ENCODE assay signal across 1 cellular context in genomic region chr2:152335016-152335850, GRCh38.
TF ChIP-seq lines count a peak whose summit lies in the region.

FMNL2 (plus strand) TSS chr2:152335174.

TF ChIP-seq in HepG2, 621 proteins besides CTCF, POLR2A, EP300 and RAD21 (continued from another document and continues in another):
- peak; percentile 95 for TF ChIP-seq ARID4A (CRISPR knock-in tag; IDR thresholded peaks at IDR 0.05; ENCODE audit: borderline replicate concordance)
- no peak for TF ChIP-seq XBP1 (CRISPR knock-in tag; IDR thresholded peaks at IDR 0.05)
- peak; percentile 79 for TF ChIP-seq ZNF800 (CRISPR knock-in tag; IDR thresholded peaks at IDR 0.05)
- no peak for TF ChIP-seq HNF1A (IDR thresholded peaks at IDR 0.05; ENCODE audit: low read depth)
- TF ChIP-seq HNF1A (CRISPR knock-in tag; IDR thresholded peaks at IDR 0.05; ENCODE audit: borderline replicate concordance) = peak; percentile 69; the same call in 1 of the 2 replicates
- no peak; the same call in 1 of the 2 replicates for TF ChIP-seq TARDBP (CRISPR knock-in tag; IDR thresholded peaks at IDR 0.05)
- TF ChIP-seq NCOA5 (CRISPR knock-in tag; IDR thresholded peaks at IDR 0.05) = no peak
- TF ChIP-seq HOXA5 (CRISPR knock-in tag; IDR thresholded peaks at IDR 0.05) = peak; percentile 96
- TF ChIP-seq GRHL1 (CRISPR knock-in tag; conservative IDR thresholded peaks at IDR 0.05) = no peak
- no peak for TF ChIP-seq MAF1 (CRISPR knock-in tag; IDR thresholded peaks at IDR 0.05; ENCODE audit: borderline replicate concordance)
- TF ChIP-seq RBFOX2 (IDR thresholded peaks at IDR 0.05; ENCODE audit: low read depth, low read length) = peak; percentile 90
- peak; percentile 55 for TF ChIP-seq RARA (CRISPR knock-in tag; IDR thresholded peaks at IDR 0.05)
- peak; percentile 97 for TF ChIP-seq ZSCAN31 (CRISPR knock-in tag; IDR thresholded peaks at IDR 0.05; ENCODE audit: low read depth)
- TF ChIP-seq GTF2F1 (IDR thresholded peaks at IDR 0.05; ENCODE audit: low read length) = peak; percentile 61; the same call in 1 of the 2 replicates
- TF ChIP-seq HNRNPH1 (optimal IDR thresholded peaks at IDR 0.05; ENCODE audit: low read depth, low read length) = no peak
- no peak for TF ChIP-seq AGO1 (IDR thresholded peaks at IDR 0.05; ENCODE audit: low read depth, low read length, poor library complexity, severe bottlenecking)
- peak; percentile 92; the same call in 1 of the 2 replicates for TF ChIP-seq ZNF414 (CRISPR knock-in tag; IDR thresholded peaks at IDR 0.05)
- peak; percentile 93; the same call in 1 of the 2 replicates for TF ChIP-seq ZNF275 (CRISPR knock-in tag; IDR thresholded peaks at IDR 0.05; ENCODE audit: borderline replicate concordance)
- 0 out of 2 replicates have a peak, but pooled peaks have one; percentile 10 for TF ChIP-seq TCF7 (IDR thresholded peaks at IDR 0.05; ENCODE audit: low read depth)
- TF ChIP-seq KLF9 (CRISPR knock-in tag; IDR thresholded peaks at IDR 0.05; ENCODE audit: low read depth) = peak; percentile 86; the same call in 1 of the 2 replicates
- no peak for TF ChIP-seq TIGD3 (CRISPR knock-in tag; IDR thresholded peaks at IDR 0.05; ENCODE audit: borderline replicate concordance)
- TF ChIP-seq ZNF318 (CRISPR knock-in tag; IDR thresholded peaks at IDR 0.05) = 0 out of 2 replicates have a peak, but pooled peaks have one; percentile 27
- no peak for TF ChIP-seq PLRG1 (conservative IDR thresholded peaks at IDR 0.05)
- TF ChIP-seq ZNF891 (CRISPR knock-in tag; IDR thresholded peaks at IDR 0.05) = peak; percentile 84
- peak; percentile 62 for TF ChIP-seq TFDP2 (CRISPR knock-in tag; IDR thresholded peaks at IDR 0.05)
- no peak for TF ChIP-seq ZFP36 (IDR thresholded peaks at IDR 0.05; ENCODE audit: borderline replicate concordance, low read depth, low read length, partially characterized antibody)
